7 cellular contexts compared by ENCODE assay signal in genomic region chr4:86652332-86652932, GRCh38. TPM values are rescaled to one million over a fixed set of nuclear protein-coding genes. Genes with fewer than 3 reads are reported as not detected.
"Had no signal": no experiment of that assay in that cellular context is flagged by ENCODE, and none has a peak within 500 bp of the region (broad histone marks: within the 10 kb centered on the region; RNA-seq: fewer than 3 reads in every experiment).

No MANE protein-coding gene starts in this region.

- H3K27ac Mint-ChIP-seq: GM23338, H9, HFFc6 had no signal

- H3K4me3 Mint-ChIP-seq: GM23338, H9, HFFc6 had no signal

- ATAC-seq: GM23338, K562 had no signal

- H3K4me3 ChIP-seq: GM23338, K562 had no signal

- DNase-seq: H9, HCEC 1CT, HFFc6, IMR-90, KG1 had no signal

- H3K4me1 Mint-ChIP-seq: GM23338, H9 had no signal

RNA-seq across cellular contexts. Expression of gene PTPN13, which starts 58.3 kb away (rescaled TPM):
- polyA plus RNA-seq: K562 had no signal
